In genomic region chr20:46689754-46690085, GRCh38 we compare ENCODE assay signal across 1 cellular context.
TF ChIP-seq lines count a peak whose summit lies in the region.

No MANE protein-coding gene starts in this region.

TF ChIP-seq in GM12878, 131 proteins besides CTCF, POLR2A, EP300 and RAD21:
- no peak for TF ChIP-seq NKRF (conservative IDR thresholded peaks at IDR 0.05)
- no peak for TF ChIP-seq PKNOX1 (IDR thresholded peaks at IDR 0.05)
- 0 out of 2 replicates have a peak, but pooled peaks have one; percentile 19 for TF ChIP-seq SMAD5 (IDR thresholded peaks at IDR 0.05; ENCODE audit: low read depth)
- TF ChIP-seq HDAC2 (IDR thresholded peaks at IDR 0.05): no peak
- TF ChIP-seq ZNF687 (IDR thresholded peaks at IDR 0.05): no peak
- no peak for TF ChIP-seq BRCA1 (IDR thresholded peaks at IDR 0.05; ENCODE audit: low read depth, low read length)
- 0 out of 2 replicates have a peak, but pooled peaks have one; percentile 5 for TF ChIP-seq MLLT1 (IDR thresholded peaks at IDR 0.05)
- no peak for TF ChIP-seq RAD51 (IDR thresholded peaks at IDR 0.05)
- TF ChIP-seq MXI1 (IDR thresholded peaks at IDR 0.05; ENCODE audit: low read depth, low read length): no peak
- TF ChIP-seq MEF2A (IDR thresholded peaks at IDR 0.05; ENCODE audit: insufficient read depth, low read depth, low read length): no peak
- TF ChIP-seq HSF1 (IDR thresholded peaks at IDR 0.05; ENCODE audit: low read depth, low read length): no peak
- no peak for TF ChIP-seq SUZ12 (IDR thresholded peaks at IDR 0.05; ENCODE audit: unreplicated experiment)
- TF ChIP-seq POLR2AphosphoS5 (IDR thresholded peaks at IDR 0.05; ENCODE audit: low read length): peak; percentile 53; the same call in 1 of the 2 replicates
- no peak for TF ChIP-seq NR2C1 (IDR thresholded peaks at IDR 0.05)
- TF ChIP-seq PBX3 (IDR thresholded peaks at IDR 0.05; ENCODE audit: insufficient replicate concordance, low read depth, low read length): no peak
- no peak for TF ChIP-seq BCL11A (IDR thresholded peaks at IDR 0.05; ENCODE audit: low read depth, low read length)
- TF ChIP-seq CHD4 (IDR thresholded peaks at IDR 0.05): no peak
- peak; percentile 70; the same call in 1 of the 2 replicates for TF ChIP-seq POLR2AphosphoS2 (IDR thresholded peaks at IDR 0.05; ENCODE audit: low read depth, low read length)
- no peak for TF ChIP-seq BCL3 (IDR thresholded peaks at IDR 0.05; ENCODE audit: borderline replicate concordance, insufficient read depth, low read depth, low read length, poor library complexity, severe bottlenecking)
- TF ChIP-seq MEF2B (IDR thresholded peaks at IDR 0.05; ENCODE audit: partially characterized antibody, poor library complexity, severe bottlenecking): no peak
- no peak for TF ChIP-seq ASH2L (IDR thresholded peaks at IDR 0.05; ENCODE audit: borderline replicate concordance, low read depth)
- no peak for TF ChIP-seq SREBF2 (IDR thresholded peaks at IDR 0.05; ENCODE audit: low read length)
- TF ChIP-seq DPF2 (IDR thresholded peaks at IDR 0.05): no peak
- no peak for TF ChIP-seq SKIL (IDR thresholded peaks at IDR 0.05; ENCODE audit: low read depth, poor library complexity, severe bottlenecking)
- no peak for TF ChIP-seq SUPT20H (IDR thresholded peaks at IDR 0.05; ENCODE audit: borderline replicate concordance, control insufficient read depth, low read depth, low read length)
- TF ChIP-seq POU2F2 (IDR thresholded peaks at IDR 0.05; ENCODE audit: borderline replicate concordance, low read depth, low read length): no peak
- TF ChIP-seq TAF1 (IDR thresholded peaks at IDR 0.05; ENCODE audit: borderline replicate concordance, low read depth, low read length): peak; percentile 67; the same call in 1 of the 2 replicates
- no peak for TF ChIP-seq IRF4 (IDR thresholded peaks at IDR 0.05; ENCODE audit: low read depth, low read length)
- no peak for TF ChIP-seq ZBTB4 (CRISPR knock-in tag; IDR thresholded peaks at IDR 0.05)
- TF ChIP-seq RELB (IDR thresholded peaks at IDR 0.05; ENCODE audit: low read depth): no peak
- TF ChIP-seq ZNF274 (IDR thresholded peaks at IDR 0.05; ENCODE audit: insufficient read depth, insufficient read length): no peak
- TF ChIP-seq NFXL1 (IDR thresholded peaks at IDR 0.05; ENCODE audit: borderline replicate concordance): no peak
